In genomic region chr4:87278335-87278794, GRCh38 we compare ENCODE assay signal across 1 cellular context.
TF ChIP-seq lines count a peak whose summit lies in the region.

No MANE protein-coding gene starts in this region.

TF ChIP-seq in HepG2, 621 proteins besides CTCF, POLR2A, EP300 and RAD21 (continued from another document and continues in another):
- TF ChIP-seq ZNF407 (CRISPR knock-in tag; IDR thresholded peaks at IDR 0.05; ENCODE audit: not compliant biosample characterization): no peak
- peak; percentile 70 for TF ChIP-seq DMAP1 (CRISPR knock-in tag; IDR thresholded peaks at IDR 0.05)
- no peak for TF ChIP-seq PHF20 (CRISPR knock-in tag; IDR thresholded peaks at IDR 0.05)
- no peak for TF ChIP-seq TP53 (CRISPR knock-in tag; conservative IDR thresholded peaks at IDR 0.05)
- TF ChIP-seq, protein P1, sequence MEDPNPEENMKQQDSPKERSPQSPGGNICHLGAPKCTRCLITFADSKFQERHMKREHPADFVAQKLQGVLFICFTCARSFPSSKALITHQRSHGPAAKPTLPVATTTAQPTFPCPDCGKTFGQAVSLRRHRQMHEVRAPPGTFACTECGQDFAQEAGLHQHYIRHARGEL (CRISPR knock-in tag; IDR thresholded peaks at IDR 0.05): no peak
- TF ChIP-seq ZBTB21 (CRISPR knock-in tag; IDR thresholded peaks at IDR 0.05): peak; percentile 63; the same call in 1 of the 2 replicates
- TF ChIP-seq, protein P2, sequence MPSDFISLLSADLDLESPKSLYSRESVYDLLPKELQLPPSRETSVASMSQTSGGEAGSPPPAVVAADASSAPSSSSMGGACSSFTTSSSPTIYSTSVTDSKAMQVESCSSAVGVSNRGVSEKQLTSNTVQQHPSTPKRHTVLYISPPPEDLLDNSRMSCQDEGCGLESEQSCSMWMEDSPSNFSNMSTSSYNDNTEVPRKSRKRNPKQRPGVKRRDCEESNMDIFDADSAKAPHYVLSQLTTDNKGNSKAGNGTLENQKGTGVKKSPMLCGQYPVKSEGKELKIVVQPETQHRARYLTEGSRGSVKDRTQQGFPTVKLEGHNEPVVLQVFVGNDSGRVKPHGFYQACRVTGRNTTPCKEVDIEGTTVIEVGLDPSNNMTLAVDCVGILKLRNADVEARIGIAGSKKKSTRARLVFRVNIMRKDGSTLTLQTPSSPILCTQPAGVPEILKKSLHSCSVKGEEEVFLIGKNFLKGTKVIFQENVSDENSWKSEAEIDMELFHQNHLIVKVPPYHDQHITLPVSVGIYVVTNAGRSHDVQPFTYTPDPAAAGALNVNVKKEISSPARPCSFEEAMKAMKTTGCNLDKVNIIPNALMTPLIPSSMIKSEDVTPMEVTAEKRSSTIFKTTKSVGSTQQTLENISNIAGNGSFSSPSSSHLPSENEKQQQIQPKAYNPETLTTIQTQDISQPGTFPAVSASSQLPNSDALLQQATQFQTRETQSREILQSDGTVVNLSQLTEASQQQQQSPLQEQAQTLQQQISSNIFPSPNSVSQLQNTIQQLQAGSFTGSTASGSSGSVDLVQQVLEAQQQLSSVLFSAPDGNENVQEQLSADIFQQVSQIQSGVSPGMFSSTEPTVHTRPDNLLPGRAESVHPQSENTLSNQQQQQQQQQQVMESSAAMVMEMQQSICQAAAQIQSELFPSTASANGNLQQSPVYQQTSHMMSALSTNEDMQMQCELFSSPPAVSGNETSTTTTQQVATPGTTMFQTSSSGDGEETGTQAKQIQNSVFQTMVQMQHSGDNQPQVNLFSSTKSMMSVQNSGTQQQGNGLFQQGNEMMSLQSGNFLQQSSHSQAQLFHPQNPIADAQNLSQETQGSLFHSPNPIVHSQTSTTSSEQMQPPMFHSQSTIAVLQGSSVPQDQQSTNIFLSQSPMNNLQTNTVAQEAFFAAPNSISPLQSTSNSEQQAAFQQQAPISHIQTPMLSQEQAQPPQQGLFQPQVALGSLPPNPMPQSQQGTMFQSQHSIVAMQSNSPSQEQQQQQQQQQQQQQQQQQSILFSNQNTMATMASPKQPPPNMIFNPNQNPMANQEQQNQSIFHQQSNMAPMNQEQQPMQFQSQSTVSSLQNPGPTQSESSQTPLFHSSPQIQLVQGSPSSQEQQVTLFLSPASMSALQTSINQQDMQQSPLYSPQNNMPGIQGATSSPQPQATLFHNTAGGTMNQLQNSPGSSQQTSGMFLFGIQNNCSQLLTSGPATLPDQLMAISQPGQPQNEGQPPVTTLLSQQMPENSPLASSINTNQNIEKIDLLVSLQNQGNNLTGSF (CRISPR knock-in tag; IDR thresholded peaks at IDR 0.05): no peak
- TF ChIP-seq NFKB2 (CRISPR knock-in tag; IDR thresholded peaks at IDR 0.05; ENCODE audit: borderline replicate concordance): no peak
- no peak for TF ChIP-seq ZNF143 (CRISPR knock-in tag; IDR thresholded peaks at IDR 0.05)
- peak; percentile 97 for TF ChIP-seq TARDBP (CRISPR knock-in tag; IDR thresholded peaks at IDR 0.05)
- TF ChIP-seq ZNF274 (CRISPR knock-in tag; IDR thresholded peaks at IDR 0.05): no peak
- TF ChIP-seq ETV5 (CRISPR knock-in tag; IDR thresholded peaks at IDR 0.05; ENCODE audit: borderline replicate concordance): peak; percentile 62; the same call in 1 of the 2 replicates
- no peak for TF ChIP-seq NONO (IDR thresholded peaks at IDR 0.05)
- TF ChIP-seq NONO (CRISPR knock-in tag; conservative IDR thresholded peaks at IDR 0.05): peak; percentile 81
- no peak for TF ChIP-seq CHD2 (IDR thresholded peaks at IDR 0.05; ENCODE audit: low read depth, low read length)
- no peak for TF ChIP-seq THAP8 (CRISPR knock-in tag; IDR thresholded peaks at IDR 0.05; ENCODE audit: borderline replicate concordance)
- no peak for TF ChIP-seq ZBTB1 (CRISPR knock-in tag; IDR thresholded peaks at IDR 0.05; ENCODE audit: borderline replicate concordance)
- peak; percentile 96 for TF ChIP-seq SALL1 (CRISPR knock-in tag; IDR thresholded peaks at IDR 0.05)
- no peak for TF ChIP-seq ZNF569 (CRISPR knock-in tag; IDR thresholded peaks at IDR 0.05; ENCODE audit: borderline replicate concordance)
- TF ChIP-seq, protein P3, sequence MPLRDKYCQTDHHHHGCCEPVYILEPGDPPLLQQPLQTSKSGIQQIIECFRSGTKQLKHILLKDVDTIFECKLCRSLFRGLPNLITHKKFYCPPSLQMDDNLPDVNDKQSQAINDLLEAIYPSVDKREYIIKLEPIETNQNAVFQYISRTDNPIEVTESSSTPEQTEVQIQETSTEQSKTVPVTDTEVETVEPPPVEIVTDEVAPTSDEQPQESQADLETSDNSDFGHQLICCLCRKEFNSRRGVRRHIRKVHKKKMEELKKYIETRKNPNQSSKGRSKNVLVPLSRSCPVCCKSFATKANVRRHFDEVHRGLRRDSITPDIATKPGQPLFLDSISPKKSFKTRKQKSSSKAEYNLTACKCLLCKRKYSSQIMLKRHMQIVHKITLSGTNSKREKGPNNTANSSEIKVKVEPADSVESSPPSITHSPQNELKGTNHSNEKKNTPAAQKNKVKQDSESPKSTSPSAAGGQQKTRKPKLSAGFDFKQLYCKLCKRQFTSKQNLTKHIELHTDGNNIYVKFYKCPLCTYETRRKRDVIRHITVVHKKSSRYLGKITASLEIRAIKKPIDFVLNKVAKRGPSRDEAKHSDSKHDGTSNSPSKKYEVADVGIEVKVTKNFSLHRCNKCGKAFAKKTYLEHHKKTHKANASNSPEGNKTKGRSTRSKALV (CRISPR knock-in tag; IDR thresholded peaks at IDR 0.05): no peak
- no peak for TF ChIP-seq SRSF9 (IDR thresholded peaks at IDR 0.05; ENCODE audit: borderline replicate concordance, insufficient read depth, low read depth, low read length, poor library complexity, severe bottlenecking)
- peak; percentile 23; the same call in 1 of the 2 replicates for TF ChIP-seq TFDP1 (CRISPR knock-in tag; IDR thresholded peaks at IDR 0.05; ENCODE audit: borderline replicate concordance)
- TF ChIP-seq SP2 (CRISPR knock-in tag; IDR thresholded peaks at IDR 0.05): no peak
- 0 out of 2 replicates have a peak, but pooled peaks have one; percentile 22 for TF ChIP-seq FOXA1 (IDR thresholded peaks at IDR 0.05)
- peak; percentile 84 for TF ChIP-seq FOXA1 (CRISPR knock-in tag; IDR thresholded peaks at IDR 0.05)
- TF ChIP-seq CBX5 (CRISPR knock-in tag; IDR thresholded peaks at IDR 0.05; ENCODE audit: borderline replicate concordance): peak; percentile 39; the same call in 1 of the 2 replicates
- peak; percentile 92 for TF ChIP-seq ZSCAN9 (CRISPR knock-in tag; IDR thresholded peaks at IDR 0.05; ENCODE audit: borderline replicate concordance)
- 0 out of 2 replicates have a peak, but pooled peaks have one; percentile 18 for TF ChIP-seq KDM1A (CRISPR knock-in tag; IDR thresholded peaks at IDR 0.05)
- TF ChIP-seq SSRP1 (CRISPR knock-in tag; IDR thresholded peaks at IDR 0.05): no peak
- TF ChIP-seq, protein P4, sequence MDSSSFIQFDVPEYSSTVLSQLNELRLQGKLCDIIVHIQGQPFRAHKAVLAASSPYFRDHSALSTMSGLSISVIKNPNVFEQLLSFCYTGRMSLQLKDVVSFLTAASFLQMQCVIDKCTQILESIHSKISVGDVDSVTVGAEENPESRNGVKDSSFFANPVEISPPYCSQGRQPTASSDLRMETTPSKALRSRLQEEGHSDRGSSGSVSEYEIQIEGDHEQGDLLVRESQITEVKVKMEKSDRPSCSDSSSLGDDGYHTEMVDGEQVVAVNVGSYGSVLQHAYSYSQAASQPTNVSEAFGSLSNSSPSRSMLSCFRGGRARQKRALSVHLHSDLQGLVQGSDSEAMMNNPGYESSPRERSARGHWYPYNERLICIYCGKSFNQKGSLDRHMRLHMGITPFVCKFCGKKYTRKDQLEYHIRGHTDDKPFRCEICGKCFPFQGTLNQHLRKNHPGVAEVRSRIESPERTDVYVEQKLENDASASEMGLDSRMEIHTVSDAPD (CRISPR knock-in tag; IDR thresholded peaks at IDR 0.05): peak; percentile 97
- no peak for TF ChIP-seq ZNF12 (CRISPR knock-in tag; IDR thresholded peaks at IDR 0.05)
- TF ChIP-seq ZNF264 (CRISPR knock-in tag; IDR thresholded peaks at IDR 0.05): peak; percentile 65
- TF ChIP-seq ZNF644 (CRISPR knock-in tag; IDR thresholded peaks at IDR 0.05; ENCODE audit: low read depth): peak; percentile 89
- 0 out of 2 replicates have a peak, but pooled peaks have one; percentile 37 for TF ChIP-seq ZNF34 (CRISPR knock-in tag; IDR thresholded peaks at IDR 0.05; ENCODE audit: borderline replicate concordance)
- no peak for TF ChIP-seq ZNF747 (CRISPR knock-in tag; IDR thresholded peaks at IDR 0.05; ENCODE audit: borderline replicate concordance)
- peak; percentile 76 for TF ChIP-seq SAP130 (CRISPR knock-in tag; IDR thresholded peaks at IDR 0.05; ENCODE audit: low read depth)
- TF ChIP-seq THYN1 (CRISPR knock-in tag; IDR thresholded peaks at IDR 0.05; ENCODE audit: borderline replicate concordance, low read depth): no peak
- peak; percentile 75; the same call in 1 of the 2 replicates for TF ChIP-seq KDM3A (CRISPR knock-in tag; IDR thresholded peaks at IDR 0.05; ENCODE audit: low read depth)
- TF ChIP-seq ZNF614 (CRISPR knock-in tag; IDR thresholded peaks at IDR 0.05; ENCODE audit: borderline replicate concordance): peak; percentile 81; the same call in 1 of the 2 replicates
- TF ChIP-seq ASH2L (IDR thresholded peaks at IDR 0.05; ENCODE audit: insufficient read length, low read depth, low read length): peak; percentile 87
- TF ChIP-seq ZNF772 (CRISPR knock-in tag; IDR thresholded peaks at IDR 0.05): peak; percentile 78; the same call in 1 of the 2 replicates
- TF ChIP-seq THRA (CRISPR knock-in tag; IDR thresholded peaks at IDR 0.05; ENCODE audit: borderline replicate concordance): peak; percentile 94
- TF ChIP-seq ZNF17 (CRISPR knock-in tag; IDR thresholded peaks at IDR 0.05): no peak
- no peak for TF ChIP-seq KLF12 (CRISPR knock-in tag; IDR thresholded peaks at IDR 0.05; ENCODE audit: borderline replicate concordance)
